In the genomic region with DNA sequence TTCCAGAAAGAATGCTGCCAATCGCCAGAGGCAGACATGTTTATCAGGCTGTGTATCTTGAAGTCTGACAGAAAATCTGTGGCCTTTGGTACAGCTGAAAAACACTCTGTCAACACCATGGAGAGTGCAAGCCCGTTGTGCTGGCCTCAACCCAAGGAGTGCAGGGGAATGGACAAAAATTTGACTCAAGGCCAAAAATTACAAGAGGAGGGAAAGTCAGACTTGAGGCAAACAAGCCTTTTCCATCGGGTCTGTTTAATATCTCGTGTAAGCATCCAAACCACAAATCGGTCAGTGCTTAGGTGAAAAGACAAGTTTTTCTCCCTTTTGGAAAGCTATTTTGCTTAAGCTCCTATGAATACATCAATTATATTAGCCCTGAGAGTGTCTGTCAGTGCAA, we compare ENCODE assay signal across 9 cellular contexts.
A peak's percentile ranks its signal among the peaks of the same experiment; 100 is the strongest.
DNase-seq lines count a peak whose midpoint lies in the region; ATAC-seq, FAIRE-seq and TF ChIP-seq lines count a peak whose summit lies in the region.
"Had no signal": no experiment of that assay in that cellular context is flagged by ENCODE, and none has a peak within 500 bp of the region (broad histone marks: within the 10 kb centered on the region; RNA-seq: fewer than 3 reads in every experiment).

No MANE protein-coding gene starts in this region.

- H3K4me1 ChIP-seq in left ventricle myocardium inferior, result peaks cover 80% of the 10 kb centered on the region
- H3K4me1 ChIP-seq in skeletal muscle satellite cell (ENCODE audit: control insufficient read depth, insufficient read depth, low read length), result peaks cover 53% of the 10 kb centered on the region

- TF ChIP-seq CTCF in left ventricle myocardium inferior (IDR thresholded peaks at IDR 0.05; ENCODE audit: borderline replicate concordance), result no peak

- H3K9ac ChIP-seq in skeletal muscle satellite cell (ENCODE audit: low read depth, low read length), result peak overlapping the region; percentile 12

- peak overlapping the region; percentile 56 for H3K4me2 ChIP-seq in skeletal muscle satellite cell (ENCODE audit: low read length)

- DNase-seq in amniotic epithelial cell (ENCODE audit: low read depth) (peak; percentile 99), left ventricle myocardium inferior (peak; percentile 85)
- DNase-seq in stimulated activated naive CD4-positive, alpha-beta T cell (lab: John Stamatoyannopoulos, UW), result no peak
- no peak for DNase-seq in activated effector memory CD4-positive, alpha-beta T cell treated with Interleukin-2 at 50 U/mL for 16 hours
- DNase-seq: NCI-H2227 treated with DMSO at 0.1 percent for 48 hours had no signal

- no peaks in the 10 kb centered on the region for H3K9me3 ChIP-seq in left ventricle myocardium inferior (replicated peaks)
- no peaks in the 10 kb centered on the region for H3K9me3 ChIP-seq in skeletal muscle satellite cell (replicated peaks; ENCODE audit: low read length)

- peak; percentile 71 for FAIRE-seq in G401.6 (lab: Jason Lieb, UNC)

- H3K4me3 ChIP-seq in left ventricle myocardium inferior, result no peak overlapping the region
- peak overlapping the region; percentile 21 for H3K4me3 ChIP-seq in skeletal muscle satellite cell (ENCODE audit: low read length)

- H3K27ac ChIP-seq in left ventricle myocardium inferior (replicated peaks), result peak overlapping the region; percentile 86

- ATAC-seq in HG03520 (IDR thresholded peaks at IDR 0.05; ENCODE audit: unreplicated experiment) (no peak), HG02571 (IDR thresholded peaks at IDR 0.05; ENCODE audit: unreplicated experiment) (no peak)

- H3K27me3 ChIP-seq in left ventricle myocardium inferior (ENCODE audit: low read depth) (peaks cover 24% of the 10 kb centered on the region), skeletal muscle satellite cell (ENCODE audit: control insufficient read depth, insufficient read depth, low read length) (no peaks in the 10 kb centered on the region)

- H3K36me3 ChIP-seq in left ventricle myocardium inferior, result no peaks in the 10 kb centered on the region
- no peaks in the 10 kb centered on the region for H3K36me3 ChIP-seq in skeletal muscle satellite cell (ENCODE audit: insufficient read depth, low read length)

- intact Hi-C loops in left ventricle myocardium inferior (cut with micrococcal nuclease), result loop anchor here (10.0 kb wide), 1 partner anchor 132 kb away; no protein-coding TSS in a partner anchor

Comparison
In these comparisons a context has a peak if more than half of its experiments do, and no peak if none do; other contexts are left out.
1. DNase-seq: peak in amniotic epithelial cell (single experiment) and left ventricle myocardium inferior (single experiment); none in stimulated activated naive CD4-positive, alpha-beta T cell (0 of 6) and activated effector memory CD4-positive, alpha-beta T cell treated with Interleukin-2 at 50 U/mL for 16 hours (single experiment).